Comparison of ENCODE assay signal across 8 cellular contexts in genomic region chr3:161423911-161424522, GRCh38. TPM values are rescaled to one million over a fixed set of nuclear protein-coding genes. Genes with fewer than 3 reads are reported as not detected.
DNase-seq lines count a peak whose midpoint lies in the region; ATAC-seq and TF ChIP-seq lines count a peak whose summit lies in the region.

No MANE protein-coding gene starts in this region.

- peaks cover 0 to 23% (median 4%) of the 10 kb centered on the region in 3 donors for H3K4me1 ChIP-seq in esophagus squamous epithelium

- no peaks in the 10 kb centered on the region for H3K36me3 Mint-ChIP-seq in osteocyte (ENCODE audit: unreplicated experiment)

- H3K4me1 Mint-ChIP-seq in osteocyte (ENCODE audit: unreplicated experiment): peaks cover 17% of the 10 kb centered on the region

- WGBS in esophagus squamous epithelium, 2 donors: 58 to 59% methylated on average over 5 of the region's 5 CpGs

- ATAC-seq in GM18868 (IDR thresholded peaks at IDR 0.05; ENCODE audit: unreplicated experiment) (peak; percentile 71), GM18861 (IDR thresholded peaks at IDR 0.05; ENCODE audit: unreplicated experiment) (no peak), GM21528 (IDR thresholded peaks at IDR 0.05; ENCODE audit: low FRiP score, unreplicated experiment) (no peak)

- no peak overlapping the region for H3K4me3 Mint-ChIP-seq in osteocyte (ENCODE audit: unreplicated experiment)

- H3K27ac Mint-ChIP-seq in osteocyte (ENCODE audit: unreplicated experiment): no peak overlapping the region

- peak; percentile 37 for DNase-seq in AG10803 (ENCODE audit: low read depth)
- DNase-seq in KBM-7: peak; percentile 61
- DNase-seq in RPMI7951 (ENCODE audit: low read depth): peak; percentile 35
- DNase-seq in esophagus squamous epithelium (lab: John Stamatoyannopoulos, UW): no peak
- DNase-seq in osteocyte (ENCODE audit: extremely low spot score, unreplicated experiment): no peak

- H3K27me3 ChIP-seq in esophagus squamous epithelium: no peaks in the 10 kb centered on the region

- H3K27ac ChIP-seq in esophagus squamous epithelium: no peak overlapping the region

- no peak for TF ChIP-seq POLR2A in esophagus squamous epithelium (IDR thresholded peaks at IDR 0.05)

- no peaks in the 10 kb centered on the region for H3K36me3 ChIP-seq in esophagus squamous epithelium

- in situ Hi-C loops in KBM-7 (cut with MboI; ENCODE audit: low pct_unique_long_range_greater_than_20kb, low sequenced_read_pairs): loop anchor here (25.0 kb wide), 2 partner anchors 487 to 737 kb away; partner anchors contain the start of gene ARL14

- peak; percentile 71 for TF ChIP-seq CTCF in AG10803 (conservative IDR thresholded peaks at IDR 0.05; ENCODE audit: low read length)
- TF ChIP-seq CTCF in esophagus squamous epithelium (IDR thresholded peaks at IDR 0.05): peak; percentile 60 to 92 (median 81)
- TF ChIP-seq CTCF in osteocyte (IDR thresholded peaks at IDR 0.05): peak; percentile 71

- no peaks in the 10 kb centered on the region for H3K9me3 ChIP-seq in esophagus squamous epithelium

- H3K27me3 Mint-ChIP-seq in osteocyte (ENCODE audit: unreplicated experiment): no peaks in the 10 kb centered on the region

- intact Hi-C loops in esophagus squamous epithelium (cut with DNase I): no loop called here

- H3K4me3 ChIP-seq in AG10803 (ENCODE audit: low read length) (no peak overlapping the region), esophagus squamous epithelium (no peak overlapping the region)

- H3K9me3 Mint-ChIP-seq in osteocyte (ENCODE audit: unreplicated experiment): no peaks in the 10 kb centered on the region

RNA-seq across cellular contexts. Expression of gene SPTSSB, which starts 52.7 kb away (rescaled TPM):
- total RNA-seq in RPMI7951 (2014; rRNA removed; shearing (Covaris generic)): not detected in 2 replicates
- total RNA-seq in esophagus squamous epithelium (1 to 10 TPM; 2.4 to 4.8 (median 3.9) TPM), osteocyte (not detected in 2 replicates)

Comparison
In these comparisons a context has a peak if more than half of its experiments do, and no peak if none do; other contexts are left out.
1. DNase-seq: peak in AG10803 (single experiment), KBM-7 (single experiment) and RPMI7951 (single experiment); none in esophagus squamous epithelium (single experiment) and osteocyte (single experiment).
2. Peak in every context shown above with its lines, with median percentiles within 50 percentile points of each other: CTCF ChIP-seq.